Comparison of ENCODE assay signal across 30 cellular contexts in the genomic region with DNA sequence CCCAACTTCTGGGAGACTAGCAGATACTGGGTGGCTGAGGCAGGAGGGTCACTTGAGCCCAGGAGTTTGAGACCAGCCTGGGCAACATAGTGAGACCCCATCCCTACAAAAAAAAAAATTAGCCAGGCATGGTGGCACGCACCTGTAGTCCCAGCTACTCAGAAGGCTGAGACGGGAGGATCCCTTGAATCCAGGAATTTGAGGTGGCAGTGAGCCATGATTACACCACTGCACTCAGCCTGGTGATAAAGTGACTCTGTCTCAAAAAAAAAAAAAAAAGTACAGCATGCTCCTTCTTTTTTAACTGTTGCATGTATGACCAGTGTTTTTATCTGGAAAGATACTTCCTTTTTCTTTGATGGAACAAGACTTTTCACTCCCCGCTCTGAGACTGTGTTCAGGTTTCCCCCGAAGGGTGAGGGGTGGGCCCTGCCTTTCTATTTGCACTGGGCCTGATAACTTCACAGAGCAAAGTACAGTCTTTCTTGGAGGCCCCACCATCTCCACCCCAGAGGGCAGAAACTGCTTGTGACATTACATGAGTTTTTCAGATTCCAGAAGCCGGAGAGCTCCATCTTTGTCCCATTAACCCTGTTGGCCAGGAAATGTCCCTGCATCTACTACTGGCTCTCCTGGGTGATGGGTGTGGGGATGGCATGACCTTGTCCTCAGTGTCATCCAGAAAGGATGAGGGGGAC. TPM values are rescaled to one million over a fixed set of nuclear protein-coding genes. Genes with fewer than 3 reads are reported as not detected.
DNase-seq lines count a peak whose midpoint lies in the region; TF ChIP-seq lines count a peak whose summit lies in the region.
"Had no signal": no experiment of that assay in that cellular context is flagged by ENCODE, and none has a peak within 500 bp of the region (broad histone marks: within the 10 kb centered on the region; RNA-seq: fewer than 3 reads in every experiment).

No MANE protein-coding gene starts in this region.

- TF ChIP-seq CTCF in AG10803 (conservative IDR thresholded peaks at IDR 0.05; ENCODE audit: low read length) (no peak), fibroblast of pulmonary artery (IDR thresholded peaks at IDR 0.05; ENCODE audit: low read length, missing control alignments) (no peak)

- H2AK5ac ChIP-seq in neuronal stem cell (ENCODE audit: low read depth, low read length) = no peak overlapping the region

- H3K4ac ChIP-seq in neuronal stem cell (ENCODE audit: low read length) = no peak overlapping the region

- no peak overlapping the region for H3K27ac ChIP-seq in neuronal stem cell (replicated peaks; ENCODE audit: low read length)
- H3K27ac ChIP-seq: ascending aorta, foreskin keratinocyte, HL-60, suprapubic skin, upper lobe of right lung had no signal

- no peak overlapping the region for H2BK15ac ChIP-seq in neuronal stem cell (ENCODE audit: low read length)

- H3K4me1 ChIP-seq in neuronal stem cell (ENCODE audit: control insufficient read depth in 2 of 2, insufficient read depth in 1 of 2, low read depth in 1 of 2, low read length in 2 of 2) = peaks cover 5% of the 10 kb centered on the region in 2 donors
- H3K4me1 ChIP-seq: ascending aorta, foreskin keratinocyte, suprapubic skin, upper lobe of right lung had no signal

- peaks cover 0 to 13% of the 10 kb centered on the region in 2 donors for H3K9me3 ChIP-seq in neuronal stem cell (replicated peaks in 1 of 2; ENCODE audit: control insufficient read depth in 2 of 2, insufficient read depth in 1 of 2, low read depth in 1 of 2, low read length in 2 of 2)
- H3K9me3 ChIP-seq: suprapubic skin, upper lobe of right lung had no signal

- H4K8ac ChIP-seq in neuronal stem cell (ENCODE audit: low read depth, low read length) = no peak overlapping the region

- no peak overlapping the region for H2BK5ac ChIP-seq in neuronal stem cell (ENCODE audit: low read length)

- no peak overlapping the region for H2AFZ ChIP-seq in neuronal stem cell (ENCODE audit: low read length)

- no peaks in the 10 kb centered on the region for H3K27me3 ChIP-seq in neuronal stem cell (ENCODE audit: control insufficient read depth in 3 of 3, insufficient read depth in 3 of 3, low read depth in 1 of 3, low read length in 3 of 3)
- H3K27me3 ChIP-seq: ascending aorta, foreskin keratinocyte, suprapubic skin, upper lobe of right lung had no signal

- H3K4me3 ChIP-seq in AG10803 (ENCODE audit: low read length) = no peak overlapping the region
- H3K4me3 ChIP-seq in fibroblast of pulmonary artery (replicated peaks; ENCODE audit: low read depth, low read length) = no peak overlapping the region
- no peak overlapping the region for H3K4me3 ChIP-seq in neuronal stem cell (ENCODE audit: low read length in 2 of 2)
- H3K4me3 ChIP-seq: ascending aorta, HAP-1, suprapubic skin, upper lobe of right lung had no signal

- no peak overlapping the region for H3K9ac ChIP-seq in neuronal stem cell (ENCODE audit: low read depth, low read length, poor library complexity)

- no peak overlapping the region for H2BK120ac ChIP-seq in neuronal stem cell (ENCODE audit: low read depth, low read length)

- H3K23ac ChIP-seq in neuronal stem cell (ENCODE audit: low read depth, low read length, poor library complexity) = no peak overlapping the region

- H3K79me1 ChIP-seq in neuronal stem cell (ENCODE audit: low read depth, low read length) = no peaks in the 10 kb centered on the region

- no peak overlapping the region for H3K4me2 ChIP-seq in neuronal stem cell (ENCODE audit: insufficient read depth, low read length, poor library complexity, severe bottlenecking)

- H3K18ac ChIP-seq in neuronal stem cell (ENCODE audit: low read length) = peak overlapping the region; percentile 38

- no peak overlapping the region for H3K14ac ChIP-seq in neuronal stem cell (ENCODE audit: low read length)

- no CpG with 5 or more reads among the region's 5 CpGs for WGBS in neuronal stem cell (ENCODE audit: extremely low coverage in 2 of 2, insufficient read length in 2 of 2, insufficient replicate concordance in 1 of 2), 2 donors

- H3K36me3 ChIP-seq in neuronal stem cell (replicated peaks in 1 of 2; ENCODE audit: control insufficient read depth in 2 of 2, insufficient read depth in 2 of 2, low read length in 2 of 2) = no peaks in the 10 kb centered on the region
- H3K36me3 ChIP-seq: ascending aorta, HAP-1, suprapubic skin, upper lobe of right lung had no signal

- DNase-seq in AG10803 (ENCODE audit: low read depth) (peak; percentile 17), OCI-M1 (lab: John Stamatoyannopoulos, UW) (peak; percentile 16), fibroblast of pulmonary artery (ENCODE audit: low read depth) (peak; percentile 34), neuronal stem cell (ENCODE audit: low spot score) (no peak), GOT3 (lab: John Stamatoyannopoulos, UW) (no peak), pons (ENCODE audit: low spot score) (no peak)
- DNase-seq in activated CD8-positive, alpha-beta memory T cell treated with anti-CD3 and anti-CD28 coated beads, Interleukin-2, amount 50 U/mL, for 4 hours = no peak
- DNase-seq in stimulated activated CD4-positive, alpha-beta T cell treated with anti-CD3 and anti-CD28 coated beads, Interleukin-15, amount 100 ng/mL, for 24 hours = no peak
- DNase-seq: activated CD8-positive, alpha-beta T cell treated with anti-CD3 and anti-CD28 coated beads, Interleukin-2, amount 10 ng/mL, durations not matched to agents 7 days and 5 days; activated T-cell treated with anti-CD3 and anti-CD28 coated beads for 4 hours; AML-193; caudate nucleus; CD4-positive, CD25-positive, alpha-beta regulatory T cell; effector memory CD4-positive, alpha-beta T cell; foreskin keratinocyte; head of caudate nucleus; naive thymus-derived CD4-positive, alpha-beta T cell; NCI-H1417 treated with DMSO at 0.1 percent for 48 hours; NCI-H2029 treated with DMSO at 0.1 percent for 48 hours; NCI-H526; nucleus accumbens; PC-3; stimulated activated naive CD4-positive, alpha-beta T cell; T-helper 2 cell; upper lobe of right lung had no signal

- no peak overlapping the region for H2BK12ac ChIP-seq in neuronal stem cell (ENCODE audit: low read length)

- no peak overlapping the region for H4K91ac ChIP-seq in neuronal stem cell (ENCODE audit: low read depth, low read length, poor library complexity)

RNA-seq across cellular contexts. Expression of gene NYX, which starts 35.2 kb away (rescaled TPM):
- 0.01 TPM for polyA plus RNA-seq in neuronal stem cell (2013, experiment 1 of 2)
- not detected for polyA plus RNA-seq in neuronal stem cell (2013, experiment 2 of 2)
- polyA plus RNA-seq: CD4-positive, CD25-positive, alpha-beta regulatory T cell; foreskin keratinocyte; keratinocyte; naive thymus-derived CD4-positive, alpha-beta T cell had no signal

Comparison
In these comparisons a context has a peak if more than half of its experiments do, and no peak if none do; other contexts are left out.
1. DNase-seq: peak in AG10803 (single experiment), OCI-M1 (single experiment) and fibroblast of pulmonary artery (single experiment); none in neuronal stem cell (single experiment), activated CD8-positive, alpha-beta memory T cell treated with anti-CD3 and anti-CD28 coated beads, Interleukin-2, amount 50 U/mL, for 4 hours (single experiment), stimulated activated CD4-positive, alpha-beta T cell treated with anti-CD3 and anti-CD28 coated beads, Interleukin-15, amount 100 ng/mL, for 24 hours (single experiment), GOT3 (single experiment) and pons (single experiment).